Comparison of ENCODE assay signal across 8 cellular contexts in the genomic region with DNA sequence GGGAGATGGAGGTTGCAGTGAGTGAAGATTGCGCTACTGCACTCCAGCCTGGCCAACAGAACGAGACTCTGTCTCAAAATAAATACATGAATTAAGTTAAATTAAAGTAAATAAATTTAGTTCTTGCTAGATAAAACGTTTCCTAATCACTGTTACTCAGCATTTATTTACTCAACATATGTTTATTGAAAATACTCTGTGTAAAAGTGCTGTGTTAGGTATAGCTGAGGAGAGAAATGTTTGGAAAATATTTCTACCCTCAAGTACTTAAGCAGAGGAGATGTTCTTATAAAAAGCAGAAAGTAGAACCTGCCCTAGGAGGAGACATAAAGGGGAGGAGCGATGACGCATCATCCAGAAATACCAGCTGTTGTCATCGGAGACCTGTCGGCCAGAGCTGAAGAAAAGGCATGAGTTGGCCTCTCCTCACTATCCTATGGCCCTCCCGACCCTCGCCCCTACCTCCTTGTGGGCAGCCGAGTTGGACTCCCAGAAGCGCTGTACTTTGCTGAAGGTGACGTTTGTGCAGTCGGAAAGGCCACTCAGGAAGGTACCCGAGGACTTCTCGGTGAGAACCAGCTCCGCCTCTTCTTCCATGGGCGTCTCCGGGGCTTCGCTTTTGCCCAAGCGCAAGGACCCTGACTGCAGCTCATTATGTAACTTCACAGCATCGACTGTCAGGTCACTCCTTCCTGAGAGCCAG. TPM values are rescaled to one million over a fixed set of nuclear protein-coding genes. Genes with fewer than 3 reads are reported as not detected.
A peak's percentile ranks its signal among the peaks of the same experiment; 100 is the strongest.
DNase-seq lines count a peak whose midpoint lies in the region; ATAC-seq, FAIRE-seq and TF ChIP-seq lines count a peak whose summit lies in the region.

No MANE protein-coding gene starts in this region.

- intact Hi-C loops in ovary (cut with DNase I), result loop anchor here in 1 of 4 donors (10.0 kb wide), 1 partner anchor 215 kb away; no protein-coding TSS in a partner anchor

- no peaks in the 10 kb centered on the region for H3K9me3 ChIP-seq in ovary

- TF ChIP-seq CTCF in AG04449 (IDR thresholded peaks at IDR 0.05; ENCODE audit: insufficient read depth, low read length, missing control alignments), result no peak
- no peak for TF ChIP-seq CTCF in foreskin fibroblast (IDR thresholded peaks at IDR 0.05; ENCODE audit: low read depth, low read length)
- no peak for TF ChIP-seq CTCF in ovary (IDR thresholded peaks at IDR 0.05)

- H3K4me3 ChIP-seq in AG04449 (ENCODE audit: low read depth, low read length) (peak overlapping the region; percentile 94), foreskin fibroblast (ENCODE audit: low read depth in 1 of 2, low read length in 2 of 2) (peak overlapping the region; percentile 77 to 80), ovary (peak overlapping the region; percentile 71)

- CTCF ChIA-PET in AG04449 (lab: Yijun Ruan, JAX), result interaction anchor here (0.7 to 6.1 kb wide), 7 partner anchors 9 to 281 kb away, joined by 3 to 48 read pairs (median 7); no protein-coding TSS in a partner anchor

- no peak for ATAC-seq in GM21528 (IDR thresholded peaks at IDR 0.05; ENCODE audit: low FRiP score, unreplicated experiment)
- ATAC-seq in HG03571 (IDR thresholded peaks at IDR 0.05; ENCODE audit: unreplicated experiment), result no peak

- no peaks in the 10 kb centered on the region for H3K9me3 Mint-ChIP-seq in activated T-cell treated with anti-CD3 and anti-CD28 coated beads, Interleukin-2, amount 50 U/mL, for 24 hours

- no peaks in the 10 kb centered on the region for H3K27me3 Mint-ChIP-seq in activated T-cell treated with anti-CD3 and anti-CD28 coated beads, Interleukin-2, amount 50 U/mL, for 24 hours

- 27 to 46% (median 30%) methylated on average over 21 of the region's 21 CpGs for WGBS in ovary, 3 donors

- TF ChIP-seq POLR2A in GM12892 (IDR thresholded peaks at IDR 0.05; ENCODE audit: low read depth, low read length), result no peak
- TF ChIP-seq POLR2A in ovary (IDR thresholded peaks at IDR 0.05), result no peak

- no peak for TF ChIP-seq EP300 in ovary (IDR thresholded peaks at IDR 0.05)

- POLR2A ChIA-PET in AG04449 (lab: Yijun Ruan, JAX), result interaction anchor here (0.6 to 1.2 kb wide), 2 partner anchors 25 to 68 kb away, joined by 3 to 4 read pairs; no protein-coding TSS in a partner anchor

- H3K36me3 Mint-ChIP-seq in activated T-cell treated with anti-CD3 and anti-CD28 coated beads, Interleukin-2, amount 50 U/mL, for 24 hours (ENCODE audit: low read depth), result peaks cover 37% of the 10 kb centered on the region

- no peak overlapping the region for H3K27ac ChIP-seq in ovary

- H3K27me3 ChIP-seq in ovary, result no peaks in the 10 kb centered on the region

- peaks cover 17% of the 10 kb centered on the region for H3K4me1 Mint-ChIP-seq in activated T-cell treated with anti-CD3 and anti-CD28 coated beads, Interleukin-2, amount 50 U/mL, for 24 hours (ENCODE audit: low read depth)

- no peaks in the 10 kb centered on the region for H3K36me3 ChIP-seq in ovary

- H3K4me3 Mint-ChIP-seq in activated T-cell treated with anti-CD3 and anti-CD28 coated beads, Interleukin-2, amount 50 U/mL, for 24 hours, result peak overlapping the region; percentile 98

- DNase-seq in AG04449 (ENCODE audit: low read depth, low spot score), result no peak
- no peak for DNase-seq in GM12892 (ENCODE audit: insufficient read length)
- DNase-seq in NCI-H446 treated with DMSO at 0.1 percent for 48 hours (lab: John Stamatoyannopoulos, UW), result peak; percentile 3
- DNase-seq in activated T-cell treated with anti-CD3 and anti-CD28 coated beads, Interleukin-2, amount 50 U/mL, for 24 hours, result peak; percentile 56
- DNase-seq in foreskin fibroblast, result peak in 1 of 2 donors; percentile 72
- DNase-seq in ovary, result peak in 1 of 5 donors; percentile 27

- H3K27ac Mint-ChIP-seq in activated T-cell treated with anti-CD3 and anti-CD28 coated beads, Interleukin-2, amount 50 U/mL, for 24 hours, result peak overlapping the region; percentile 98

- peaks cover 4% of the 10 kb centered on the region for H3K4me1 ChIP-seq in ovary (ENCODE audit: insufficient read depth)

- FAIRE-seq in GM12892 (lab: Jason Lieb, UNC), result peak; percentile 40

RNA-seq across cellular contexts. Expression of a gene that starts 1.1 kb away (rescaled TPM):
- 14.5 TPM for polyA plus RNA-seq in GM12892 (2012; ENCODE audit: missing spikeins)
- total RNA-seq in ovary, result 10 to 100 TPM; 14.7 to 35.8 (median 24.4) TPM
- 1 to 10 TPM; 7.2 to 8.9 TPM for polyA plus RNA-seq in ovary

RNA-seq across cellular contexts. Expression of a gene that starts 26.0 kb away (rescaled TPM):
- 1,051 TPM for polyA plus RNA-seq in GM12892 (2012; ENCODE audit: missing spikeins)
- total RNA-seq in ovary, result 100 to 1,000 TPM in 6 of 7 donors, 10 to 100 TPM in 1; 98.7 to 233 (median 163) TPM
- polyA plus RNA-seq in ovary, result 100 to 1,000 TPM; 114 to 255 TPM

RNA-seq across cellular contexts. Expression of a gene that starts 45.8 kb away (rescaled TPM):
- 63.1 TPM for polyA plus RNA-seq in GM12892 (2012; ENCODE audit: missing spikeins)
- 10 to 100 TPM; 22.1 to 38.3 (median 26.6) TPM for total RNA-seq in ovary
- polyA plus RNA-seq in ovary, result 10 to 100 TPM; 26.9 to 36.2 TPM

RNA-seq across cellular contexts. Expression of a gene that starts 46.0 kb away (rescaled TPM):
- polyA plus RNA-seq in GM12892 (2012; ENCODE audit: missing spikeins), result 21.8 TPM
- total RNA-seq in ovary, result 10 to 100 TPM; 17.8 to 28.1 (median 26.2) TPM
- 10 to 100 TPM; 19.1 to 34.7 TPM for polyA plus RNA-seq in ovary

Comparison
In these comparisons a context has a peak if more than half of its experiments do, and no peak if none do; other contexts are left out.
1. DNase-seq: peak in NCI-H446 treated with DMSO at 0.1 percent for 48 hours (single experiment) and activated T-cell treated with anti-CD3 and anti-CD28 coated beads, Interleukin-2, amount 50 U/mL, for 24 hours (single experiment); none in AG04449 (single experiment) and GM12892 (single experiment).
2. Peak in every context shown above with its lines, with median percentiles within 50 percentile points of each other: H3K4me3 ChIP-seq.